1 cellular context compared by ENCODE assay signal in the genomic region with DNA sequence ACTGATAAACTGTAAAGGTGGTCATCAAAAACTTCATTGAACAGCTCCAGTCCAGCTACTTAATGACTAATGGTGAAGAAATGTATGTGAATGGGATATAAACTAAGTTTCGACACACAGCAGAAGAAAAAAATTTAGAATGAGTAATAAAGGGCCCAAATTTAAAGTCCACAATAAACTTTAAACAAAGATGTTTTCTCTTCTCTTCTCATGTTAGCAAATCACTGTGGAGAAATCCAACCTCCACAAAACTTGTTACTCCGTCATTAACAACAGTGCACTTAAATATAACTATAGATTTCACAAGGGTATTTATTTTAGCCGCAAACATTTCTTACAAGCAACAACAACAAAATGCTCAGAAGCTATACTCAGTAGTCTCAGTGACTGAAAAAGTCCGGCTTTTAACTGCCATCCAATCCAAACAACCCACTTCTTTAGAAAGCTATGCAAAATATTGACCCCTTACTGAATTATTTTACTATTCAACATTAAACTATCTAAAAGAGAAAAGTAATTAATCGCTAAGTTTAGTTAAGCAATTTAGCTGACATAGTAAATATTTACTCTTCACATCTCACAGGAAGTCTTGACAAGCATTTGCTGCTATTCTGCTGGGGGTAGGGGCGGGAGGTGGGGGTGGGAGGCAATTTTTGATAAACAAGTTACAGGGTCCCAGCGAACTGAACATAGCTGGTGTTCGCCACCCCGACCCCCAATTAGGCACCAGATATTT.
TF ChIP-seq lines count a peak whose summit lies in the region.

No MANE protein-coding gene starts in this region.

TF ChIP-seq in H1, 55 proteins besides CTCF, POLR2A, EP300 and RAD21:
- TF ChIP-seq CREB1 (IDR thresholded peaks at IDR 0.05) (no peak), BCL11A (IDR thresholded peaks at IDR 0.05; ENCODE audit: low read depth in 2 of 2, low read length in 2 of 2) (no peak), HDAC2 (IDR thresholded peaks at IDR 0.05; ENCODE audit: borderline replicate concordance in 1 of 2, low read depth in 2 of 2, low read length in 2 of 2) (no peak), RXRA (IDR thresholded peaks at IDR 0.05; ENCODE audit: insufficient read depth, low read depth, low read length) (no peak), TEAD4 (IDR thresholded peaks at IDR 0.05; ENCODE audit: low read depth, low read length) (no peak), CBX8 (IDR thresholded peaks at IDR 0.05; ENCODE audit: borderline replicate concordance, low read depth, low read length) (no peak), FOSL1 (IDR thresholded peaks at IDR 0.05; ENCODE audit: insufficient read depth, low read depth, low read length) (no peak), NRF1 (IDR thresholded peaks at IDR 0.05; ENCODE audit: low read depth, low read length) (no peak), KDM4A (IDR thresholded peaks at IDR 0.05; ENCODE audit: low read depth, low read length, severe bottlenecking) (no peak), POLR2AphosphoS5 (IDR thresholded peaks at IDR 0.05; ENCODE audit: low read depth, low read length) (no peak), SRF (IDR thresholded peaks at IDR 0.05; ENCODE audit: low read depth, low read length) (no peak), SAP30 (IDR thresholded peaks at IDR 0.05; ENCODE audit: insufficient read depth, insufficient replicate concordance, low read length) (no peak), BRCA1 (IDR thresholded peaks at IDR 0.05; ENCODE audit: low read depth, low read length) (no peak)
- TF ChIP-seq, protein P1, sequence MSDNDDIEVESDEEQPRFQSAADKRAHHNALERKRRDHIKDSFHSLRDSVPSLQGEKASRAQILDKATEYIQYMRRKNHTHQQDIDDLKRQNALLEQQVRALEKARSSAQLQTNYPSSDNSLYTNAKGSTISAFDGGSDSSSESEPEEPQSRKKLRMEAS (IDR thresholded peaks at IDR 0.05), result no peak
